ENCODE assay signal across 9 cellular contexts in the genomic region with DNA sequence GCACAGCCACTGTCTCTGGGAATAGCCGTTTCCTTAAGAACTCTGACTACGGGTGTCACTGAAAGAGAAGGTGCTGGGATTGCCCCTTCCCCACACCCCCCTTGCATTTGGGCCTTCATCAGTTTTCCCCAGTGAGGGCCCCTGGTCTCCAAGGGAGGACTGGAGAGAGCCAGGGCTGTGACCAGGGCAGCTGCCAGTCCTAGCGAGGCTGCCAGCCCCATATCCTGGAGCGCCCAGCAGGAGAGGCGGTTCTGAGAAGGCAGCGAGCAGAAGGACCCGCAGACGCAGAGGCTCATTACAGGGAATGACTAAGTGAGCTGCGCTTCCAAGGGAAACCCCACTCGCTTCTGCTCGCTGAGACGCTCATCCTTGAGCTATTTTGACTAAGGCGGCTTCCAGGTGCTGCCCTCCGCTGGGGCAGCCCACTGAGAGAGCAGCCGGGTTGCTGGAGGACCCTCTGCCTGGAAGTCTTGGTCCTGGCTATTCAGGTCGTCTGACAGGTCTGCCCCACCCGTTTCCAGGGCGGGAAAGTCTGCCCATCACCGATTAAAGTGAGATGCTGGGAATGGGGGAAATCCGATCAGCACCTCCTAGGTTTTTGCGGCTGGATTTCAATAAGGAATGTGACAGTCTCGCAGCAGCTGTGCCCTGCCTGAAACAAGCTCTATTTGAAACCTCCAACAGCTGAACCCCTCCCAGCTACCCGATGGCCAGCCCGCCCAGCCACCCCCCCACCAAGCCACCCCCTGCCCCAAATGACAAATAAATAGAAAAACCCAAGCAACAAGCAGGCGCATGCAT. TPM values are rescaled to one million over a fixed set of nuclear protein-coding genes. Genes with fewer than 3 reads are reported as not detected.
A peak's percentile ranks its signal among the peaks of the same experiment; 100 is the strongest.
DNase-seq lines count a peak whose midpoint lies in the region; ATAC-seq and TF ChIP-seq lines count a peak whose summit lies in the region.
"Had no signal": no experiment of that assay in that cellular context is flagged by ENCODE, and none has a peak within 500 bp of the region (broad histone marks: within the 10 kb centered on the region; RNA-seq: fewer than 3 reads in every experiment).

No MANE protein-coding gene starts in this region.

- H4K8ac ChIP-seq in trophoblast cell (ENCODE audit: low read depth, low read length), result no peak overlapping the region

- no peak overlapping the region for H3K4ac ChIP-seq in trophoblast cell (ENCODE audit: low read depth, low read length)

- H3K9me3 Mint-ChIP-seq in naive thymus-derived CD4-positive, alpha-beta T cell, result no peaks in the 10 kb centered on the region

- DNase-seq in GM12864 (ENCODE audit: low read depth), result no peak
- DNase-seq in NCI-H2171 treated with DMSO at 0.1 percent for 48 hours (lab: John Stamatoyannopoulos, UW), result peak; percentile 61
- DNase-seq in epithelial cell of esophagus (ENCODE audit: low read depth), result peak; percentile 84
- DNase-seq in trophoblast cell, result peak; percentile 55 to 83
- DNase-seq in HuH-7 (ENCODE audit: low spot score), result no peak
- no peak for DNase-seq in naive thymus-derived CD4-positive, alpha-beta T cell
- DNase-seq in activated CD8-positive, alpha-beta memory T cell treated with anti-CD3 and anti-CD28 coated beads for 24 hours, result no peak
- no peak for DNase-seq in inferior parietal cortex (ENCODE audit: extremely low spot score)
- DNase-seq: lower lobe of right lung had no signal

- no peak overlapping the region for H3K14ac ChIP-seq in trophoblast cell (ENCODE audit: low read length)

- no CpG with 5 or more reads among the region's 25 CpGs for WGBS in trophoblast cell (ENCODE audit: extremely low coverage, insufficient coverage, insufficient read length)

- H3K4me1 Mint-ChIP-seq in naive thymus-derived CD4-positive, alpha-beta T cell, result peaks cover 12 to 33% (median 26%) of the 10 kb centered on the region in 7 donors

- no peak overlapping the region for H2AFZ ChIP-seq in trophoblast cell (ENCODE audit: insufficient read depth, low read length, poor library complexity)

- H3K4me3 Mint-ChIP-seq in naive thymus-derived CD4-positive, alpha-beta T cell, result no peak overlapping the region

- no peak overlapping the region for H3K18ac ChIP-seq in trophoblast cell (ENCODE audit: low read length)

- POLR2A ChIA-PET in naive thymus-derived CD4-positive, alpha-beta T cell (lab: Charles Lee), result no interaction called here

- no peak overlapping the region for H3K4me2 ChIP-seq in trophoblast cell (ENCODE audit: low read length)

- no peaks in the 10 kb centered on the region for H3K36me3 ChIP-seq in trophoblast cell (ENCODE audit: control insufficient read depth in 1 of 2, insufficient read depth in 2 of 2, low read length in 2 of 2)
- H3K36me3 ChIP-seq in naive thymus-derived CD4-positive, alpha-beta T cell (ENCODE audit: control insufficient read depth in 2 of 3, insufficient read depth in 3 of 3, low read length in 3 of 3), result no peaks in the 10 kb centered on the region
- H3K36me3 ChIP-seq: lower lobe of right lung had no signal

- H3K27me3 ChIP-seq in trophoblast cell (ENCODE audit: insufficient read depth, low read length), result peaks cover 4% of the 10 kb centered on the region
- H3K27me3 ChIP-seq in naive thymus-derived CD4-positive, alpha-beta T cell (ENCODE audit: control insufficient read depth in 2 of 2, insufficient read depth in 2 of 2, low read length in 2 of 2), result peaks cover 0 to 3% of the 10 kb centered on the region in 2 donors

- no peak for ATAC-seq in naive thymus-derived CD4-positive, alpha-beta T cell

- no peak overlapping the region for H2BK120ac ChIP-seq in trophoblast cell (ENCODE audit: insufficient read depth, low read length, poor library complexity)

- intact Hi-C loops in naive thymus-derived CD4-positive, alpha-beta T cell (cut with micrococcal nuclease), result no loop called here

- peaks cover 31 to 57% (median 42%) of the 10 kb centered on the region in 5 donors for H3K27me3 Mint-ChIP-seq in naive thymus-derived CD4-positive, alpha-beta T cell

- H3K27ac Mint-ChIP-seq in naive thymus-derived CD4-positive, alpha-beta T cell, result no peak overlapping the region

- no peak overlapping the region for H4K12ac ChIP-seq in trophoblast cell (ENCODE audit: low read depth, low read length)

- H3K4me3 ChIP-seq in GM12864 (ENCODE audit: low read depth, low read length), result peak overlapping the region; percentile 60
- H3K4me3 ChIP-seq in epithelial cell of esophagus (ENCODE audit: low read length), result no peak overlapping the region
- H3K4me3 ChIP-seq in trophoblast cell (ENCODE audit: low read depth, low read length), result no peak overlapping the region
- no peak overlapping the region for H3K4me3 ChIP-seq in naive thymus-derived CD4-positive, alpha-beta T cell (ENCODE audit: low read length)

- peaks cover 4% of the 10 kb centered on the region for H3K9me3 ChIP-seq in trophoblast cell (ENCODE audit: insufficient read depth, low read depth, low read length)
- H3K9me3 ChIP-seq in naive thymus-derived CD4-positive, alpha-beta T cell (ENCODE audit: control insufficient read depth in 2 of 3, low read length in 3 of 3), result no peaks in the 10 kb centered on the region
- H3K9me3 ChIP-seq: lower lobe of right lung had no signal

- no peak overlapping the region for H3K9ac ChIP-seq in trophoblast cell (ENCODE audit: low read length)

- no peaks in the 10 kb centered on the region for H3K79me2 ChIP-seq in trophoblast cell (ENCODE audit: control insufficient read depth, insufficient read depth, low read length, poor library complexity)

- H3K23ac ChIP-seq in trophoblast cell (ENCODE audit: low read length), result no peak overlapping the region

- no peak overlapping the region for H4K91ac ChIP-seq in trophoblast cell (ENCODE audit: low read depth, low read length)

- H3K4me1 ChIP-seq in trophoblast cell (ENCODE audit: control insufficient read depth in 1 of 2, insufficient read depth in 2 of 2, low read length in 2 of 2), result peaks cover 2% of the 10 kb centered on the region in 2 experiments
- H3K4me1 ChIP-seq in naive thymus-derived CD4-positive, alpha-beta T cell (ENCODE audit: control insufficient read depth in 2 of 2, insufficient read depth in 2 of 2, low read length in 2 of 2), result no peaks in the 10 kb centered on the region

- H2BK12ac ChIP-seq in trophoblast cell (ENCODE audit: low read length), result no peak overlapping the region

- CTCF ChIA-PET in naive thymus-derived CD4-positive, alpha-beta T cell (lab: Charles Lee), result interaction anchor here (1.1 kb wide), 1 partner anchor 11 kb away, joined by 3 read pairs; no protein-coding TSS in a partner anchor

- H2AK5ac ChIP-seq in trophoblast cell (ENCODE audit: low read length), result no peak overlapping the region

- peaks cover 0 to 4% (median 0%) of the 10 kb centered on the region in 5 donors for H3K36me3 Mint-ChIP-seq in naive thymus-derived CD4-positive, alpha-beta T cell

- TF ChIP-seq CTCF in GM12864 (IDR thresholded peaks at IDR 0.05; ENCODE audit: low read depth, low read length, missing control alignments), result no peak
- peak; percentile 13 for TF ChIP-seq CTCF in epithelial cell of esophagus (IDR thresholded peaks at IDR 0.05; ENCODE audit: insufficient read depth, low read depth, low read length, missing control alignments)

- H2BK5ac ChIP-seq in trophoblast cell (ENCODE audit: low read depth, low read length, poor library complexity), result no peak overlapping the region

- H3K79me1 ChIP-seq in trophoblast cell (ENCODE audit: low read length), result no peaks in the 10 kb centered on the region

- H3K27ac ChIP-seq in trophoblast cell (ENCODE audit: low read depth, low read length), result no peak overlapping the region
- H3K27ac ChIP-seq in naive thymus-derived CD4-positive, alpha-beta T cell (ENCODE audit: low read depth, low read length), result no peak overlapping the region
- H3K27ac ChIP-seq: lower lobe of right lung had no signal

RNA-seq across cellular contexts. Expression of a gene that starts 2.9 kb away (rescaled TPM):
- polyA plus RNA-seq in trophoblast cell (2013), result 0.06 and 0.08 TPM in 2 replicates
- total RNA-seq in naive thymus-derived CD4-positive, alpha-beta T cell, result under 1 TPM in 4 of 5 experiments, not detected in 1; 0.05 to 0.29 (median 0.15) TPM
- polyA plus RNA-seq in naive thymus-derived CD4-positive, alpha-beta T cell, result not detected

Comparison
In these comparisons a context has a peak if more than half of its experiments do, and no peak if none do; other contexts are left out.
1. DNase-seq: peak in NCI-H2171 treated with DMSO at 0.1 percent for 48 hours (single experiment), epithelial cell of esophagus (single experiment) and trophoblast cell (2 of 2); none in GM12864 (single experiment), HuH-7 (single experiment), naive thymus-derived CD4-positive, alpha-beta T cell (0 of 9), activated CD8-positive, alpha-beta memory T cell treated with anti-CD3 and anti-CD28 coated beads for 24 hours (single experiment) and inferior parietal cortex (single experiment).